Comparison of ENCODE assay signal across 19 cellular contexts in the genomic region with DNA sequence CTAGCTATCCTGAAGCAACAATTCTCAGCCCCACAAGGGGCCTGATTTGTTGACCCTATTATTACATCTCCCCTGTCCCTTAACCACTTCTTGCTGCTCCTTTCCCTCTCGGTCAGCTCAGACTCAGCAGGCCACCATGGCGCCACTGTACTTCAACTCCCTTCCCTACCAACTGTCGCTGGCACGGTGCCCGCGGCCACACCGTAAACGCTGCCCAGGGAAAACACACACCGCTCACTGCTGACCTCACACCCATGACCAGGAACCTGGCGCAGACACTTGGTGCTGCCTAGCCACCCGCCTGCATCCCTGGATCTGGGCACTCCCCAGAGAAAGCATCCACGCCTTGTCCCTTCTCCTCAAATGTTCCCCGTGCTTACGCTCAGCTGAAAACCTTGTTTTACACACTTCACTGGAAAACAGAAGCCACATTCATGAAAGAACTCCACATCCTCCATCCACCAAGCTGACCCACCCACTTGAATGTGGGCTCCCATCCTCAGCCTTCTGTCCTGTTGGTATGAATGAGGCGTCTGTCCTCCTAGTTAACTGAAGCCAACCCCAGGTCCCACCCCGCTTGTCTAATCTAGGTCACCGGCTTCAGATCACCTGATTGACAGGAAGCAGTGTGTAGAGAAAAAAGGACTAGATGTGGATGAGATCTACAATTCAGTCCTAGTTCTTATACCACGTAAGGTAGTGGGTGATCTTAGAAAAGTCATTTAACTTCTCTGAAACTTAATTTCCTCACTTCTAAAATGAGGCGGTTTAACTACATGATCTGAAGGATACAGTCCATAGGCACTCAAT. TPM values are rescaled to one million over a fixed set of nuclear protein-coding genes. Genes with fewer than 3 reads are reported as not detected.
DNase-seq lines count a peak whose midpoint lies in the region; ATAC-seq and TF ChIP-seq lines count a peak whose summit lies in the region.
"Had no signal": no experiment of that assay in that cellular context is flagged by ENCODE, and none has a peak within 500 bp of the region (broad histone marks: within the 10 kb centered on the region; RNA-seq: fewer than 3 reads in every experiment).

No MANE protein-coding gene starts in this region.

- no peak overlapping the region for H4K5ac ChIP-seq in H9 (ENCODE audit: insufficient read length, low read depth, low read length)

- peaks cover 15% of the 10 kb centered on the region for H3K4me1 ChIP-seq in H9 (ENCODE audit: insufficient read depth, low read length)
- H3K4me1 ChIP-seq in osteoblast (ENCODE audit: insufficient read depth, low read length): peaks cover 6% of the 10 kb centered on the region
- H3K4me1 ChIP-seq: parathyroid adenoma had no signal

- H3K9me3 ChIP-seq in H9 (ENCODE audit: control insufficient read depth, low read depth, low read length) (no peaks in the 10 kb centered on the region), osteoblast (ENCODE audit: low read depth, low read length) (no peaks in the 10 kb centered on the region)
- H3K9me3 ChIP-seq: thoracic aorta had no signal

- peaks cover 50% of the 10 kb centered on the region for H3K4me1 Mint-ChIP-seq in activated CD4-positive, alpha-beta memory T cell treated with anti-CD3 and anti-CD28 coated beads, Interleukin-2, amount 10 ng/mL, durations not matched to agents 7 days and 5 days
- peaks cover 41% of the 10 kb centered on the region for H3K4me1 Mint-ChIP-seq in activated CD4-positive, alpha-beta memory T cell treated with anti-CD3 and anti-CD28 coated beads for 36 hours (ENCODE audit: low read depth)
- H3K4me1 Mint-ChIP-seq in H9: peaks cover 56 to 57% of the 10 kb centered on the region in 2 experiments
- H3K4me1 Mint-ChIP-seq in central memory CD8-positive, alpha-beta T cell: peaks cover 45% of the 10 kb centered on the region

- intact Hi-C loops in activated CD4-positive, alpha-beta memory T cell treated with anti-CD3 and anti-CD28 coated beads for 36 hours (cut with micrococcal nuclease): no loop called here

- H2BK15ac ChIP-seq in H9 (ENCODE audit: low read depth, low read length): no peak overlapping the region

- H4K20me1 ChIP-seq in H9 (ENCODE audit: control insufficient read depth, insufficient read depth, insufficient read length) (no peaks in the 10 kb centered on the region), osteoblast (ENCODE audit: insufficient read depth, low read length) (peaks cover 7% of the 10 kb centered on the region)

- POLR2A ChIA-PET in activated CD4-positive, alpha-beta memory T cell treated with anti-CD3 and anti-CD28 coated beads, Interleukin-2, amount 10 ng/mL, durations not matched to agents 7 days and 5 days (lab: Charles Lee): no interaction called here
- POLR2A ChIA-PET in activated CD4-positive, alpha-beta memory T cell treated with anti-CD3 and anti-CD28 coated beads for 36 hours (lab: Charles Lee): no interaction called here

- H3K4ac ChIP-seq in H9 (ENCODE audit: low read depth, low read length): no peak overlapping the region

- H2BK120ac ChIP-seq in H9 (ENCODE audit: low read depth, low read length, poor library complexity, severe bottlenecking): no peak overlapping the region

- no peaks in the 10 kb centered on the region for H3K79me2 ChIP-seq in H9 (ENCODE audit: insufficient read depth, low read length)
- peaks cover 38% of the 10 kb centered on the region for H3K79me2 ChIP-seq in osteoblast (ENCODE audit: insufficient read depth, low read length)

- peaks cover 94% of the 10 kb centered on the region for H3K36me3 Mint-ChIP-seq in activated CD4-positive, alpha-beta memory T cell treated with anti-CD3 and anti-CD28 coated beads, Interleukin-2, amount 10 ng/mL, durations not matched to agents 7 days and 5 days (ENCODE audit: low read depth)
- H3K36me3 Mint-ChIP-seq in activated CD4-positive, alpha-beta memory T cell treated with anti-CD3 and anti-CD28 coated beads for 36 hours: peaks cover 82% of the 10 kb centered on the region
- H3K36me3 Mint-ChIP-seq in H9 (ENCODE audit: insufficient read depth in 1 of 3, low read depth in 3 of 3): peaks cover 62 to 85% (median 77%) of the 10 kb centered on the region in 3 experiments
- H3K36me3 Mint-ChIP-seq in central memory CD8-positive, alpha-beta T cell (ENCODE audit: insufficient read depth): peaks cover 44% of the 10 kb centered on the region

- H2AFZ ChIP-seq in H9 (ENCODE audit: low read length): no peak overlapping the region
- H2AFZ ChIP-seq in osteoblast (ENCODE audit: low read length): no peak overlapping the region
- H2AFZ ChIP-seq: parathyroid adenoma had no signal

- no peak overlapping the region for H3K4me3 ChIP-seq in osteoblast (ENCODE audit: insufficient read depth, low read length)
- H3K4me3 ChIP-seq: thoracic aorta had no signal

- H3K23ac ChIP-seq in H9 (ENCODE audit: insufficient read length, low read depth, low read length): no peak overlapping the region

- CTCF ChIA-PET in activated CD4-positive, alpha-beta memory T cell treated with anti-CD3 and anti-CD28 coated beads, Interleukin-2, amount 10 ng/mL, durations not matched to agents 7 days and 5 days (lab: Charles Lee): no interaction called here
- CTCF ChIA-PET in activated CD4-positive, alpha-beta memory T cell treated with anti-CD3 and anti-CD28 coated beads for 36 hours (lab: Charles Lee): interaction anchor here (0.6 kb wide), 1 partner anchor 102 kb away, joined by 3 read pairs; no protein-coding TSS in a partner anchor

- H3K79me1 ChIP-seq in H9 (ENCODE audit: insufficient read depth, low read depth, low read length, poor library complexity, severe bottlenecking): peaks cover 6% of the 10 kb centered on the region

- peaks cover 7% of the 10 kb centered on the region for H3K9me3 Mint-ChIP-seq in activated CD4-positive, alpha-beta memory T cell treated with anti-CD3 and anti-CD28 coated beads, Interleukin-2, amount 10 ng/mL, durations not matched to agents 7 days and 5 days
- peaks cover 14% of the 10 kb centered on the region for H3K9me3 Mint-ChIP-seq in activated CD4-positive, alpha-beta memory T cell treated with anti-CD3 and anti-CD28 coated beads for 36 hours
- peaks cover 8 to 12% of the 10 kb centered on the region in 2 experiments for H3K9me3 Mint-ChIP-seq in H9
- H3K9me3 Mint-ChIP-seq in central memory CD8-positive, alpha-beta T cell: peaks cover 2% of the 10 kb centered on the region

- H3K27me3 ChIP-seq in H9 (ENCODE audit: insufficient read depth, low read length): no peaks in the 10 kb centered on the region
- H3K27me3 ChIP-seq in osteoblast (ENCODE audit: insufficient read depth, low read length): no peaks in the 10 kb centered on the region

- H4K8ac ChIP-seq in H9 (replicated peaks; ENCODE audit: insufficient read length, low read depth, low read length): no peak overlapping the region

- no peak overlapping the region for H3K18ac ChIP-seq in H9 (ENCODE audit: insufficient read length, low read depth, low read length)

- H3K4me3 Mint-ChIP-seq in activated CD4-positive, alpha-beta memory T cell treated with anti-CD3 and anti-CD28 coated beads, Interleukin-2, amount 10 ng/mL, durations not matched to agents 7 days and 5 days: no peak overlapping the region
- no peak overlapping the region for H3K4me3 Mint-ChIP-seq in activated CD4-positive, alpha-beta memory T cell treated with anti-CD3 and anti-CD28 coated beads for 36 hours
- no peak overlapping the region; a peak in 1 of 5 replicates for H3K4me3 Mint-ChIP-seq in H9
- no peak overlapping the region for H3K4me3 Mint-ChIP-seq in central memory CD8-positive, alpha-beta T cell
- H3K4me3 Mint-ChIP-seq: activated CD8-positive, alpha-beta memory T cell treated with anti-CD3 and anti-CD28 coated beads, Interleukin-2, amount 10 ng/mL, durations not matched to agents 7 days and 5 days had no signal

- H3K9ac ChIP-seq in H9 (ENCODE audit: extremely low read depth, insufficient read length, low read length): no peak overlapping the region
- H3K9ac ChIP-seq: parathyroid adenoma had no signal

- DNase-seq in activated CD4-positive, alpha-beta memory T cell treated with anti-CD3 and anti-CD28 coated beads, Interleukin-2, amount 10 ng/mL, durations not matched to agents 7 days and 5 days: no peak
- no peak for DNase-seq in activated CD4-positive, alpha-beta memory T cell treated with anti-CD3 and anti-CD28 coated beads for 36 hours
- DNase-seq in H9 (no peak), osteoblast (ENCODE audit: insufficient read length, low spot score, missing footprints) (no peak), NCI-H2107 treated with DMSO at 0.1 percent for 48 hours (lab: John Stamatoyannopoulos, UW; ENCODE audit: unreplicated experiment) (no peak)
- no peak for DNase-seq in central memory CD8-positive, alpha-beta T cell (ENCODE audit: low spot score in 2 of 2)
- DNase-seq: activated CD8-positive, alpha-beta memory T cell treated with anti-CD3 and anti-CD28 coated beads, Interleukin-2, amount 10 ng/mL, durations not matched to agents 7 days and 5 days; aorta; effector CD8-positive, alpha-beta T cell; foreskin fibroblast; HCEC 1CT; KBM-7; mesendoderm; NCI-H526; stimulated activated CD4-positive, alpha-beta T cell treated with anti-CD3 and anti-CD28 coated beads, Interleukin-15, amount 100 ng/mL, for 24 hours had no signal

- H3K56ac ChIP-seq in H9 (ENCODE audit: insufficient read length, low read depth, low read length): no peak overlapping the region

- H2BK5ac ChIP-seq in H9 (ENCODE audit: insufficient read length, low read length): no peak overlapping the region

- H3K23me2 ChIP-seq in H9 (ENCODE audit: insufficient read length, low read depth, low read length, poor library complexity, severe bottlenecking): no peaks in the 10 kb centered on the region

- H3K27me3 Mint-ChIP-seq in activated CD4-positive, alpha-beta memory T cell treated with anti-CD3 and anti-CD28 coated beads, Interleukin-2, amount 10 ng/mL, durations not matched to agents 7 days and 5 days: no peaks in the 10 kb centered on the region
- H3K27me3 Mint-ChIP-seq in activated CD4-positive, alpha-beta memory T cell treated with anti-CD3 and anti-CD28 coated beads for 36 hours: no peaks in the 10 kb centered on the region
- peaks cover 3% of the 10 kb centered on the region; the same call in 1 of the 2 replicates for H3K27me3 Mint-ChIP-seq in H9 (ENCODE audit: low read depth)
- H3K27me3 Mint-ChIP-seq in central memory CD8-positive, alpha-beta T cell: no peaks in the 10 kb centered on the region
- H3K27me3 Mint-ChIP-seq: activated CD8-positive, alpha-beta memory T cell treated with anti-CD3 and anti-CD28 coated beads, Interleukin-2, amount 10 ng/mL, durations not matched to agents 7 days and 5 days had no signal

- no peak overlapping the region for H2BK20ac ChIP-seq in H9 (ENCODE audit: low read depth, low read length, poor library complexity, severe bottlenecking)

- no peak overlapping the region for H3K27ac ChIP-seq in H9 (ENCODE audit: insufficient read length, low read depth, low read length)
- H3K27ac ChIP-seq in osteoblast (ENCODE audit: low read depth, low read length): peak overlapping the region; percentile 1
- H3K27ac ChIP-seq: parathyroid adenoma, thoracic aorta had no signal

- no peak overlapping the region for H2BK12ac ChIP-seq in H9 (ENCODE audit: insufficient read length, low read depth, low read length)

- H2AK5ac ChIP-seq in H9 (ENCODE audit: insufficient read length, low read length): no peak overlapping the region

- no peak for ATAC-seq in central memory CD8-positive, alpha-beta T cell (replicated peaks; ENCODE audit: extremely low read depth, poor library complexity, severe bottlenecking)
- ATAC-seq in HG03354 (IDR thresholded peaks at IDR 0.05; ENCODE audit: poor library complexity, severe bottlenecking, unreplicated experiment) (no peak), GM21717 (IDR thresholded peaks at IDR 0.05; ENCODE audit: unreplicated experiment) (no peak)
- ATAC-seq: activated CD8-positive, alpha-beta memory T cell treated with anti-CD3 and anti-CD28 coated beads, Interleukin-2, amount 10 ng/mL, durations not matched to agents 7 days and 5 days had no signal

- no peak overlapping the region for H3T11ph ChIP-seq in H9 (ENCODE audit: low read length)

- no peak overlapping the region for H4K91ac ChIP-seq in H9 (ENCODE audit: insufficient read length, low read depth, low read length)

- H3K36me3 ChIP-seq in osteoblast (ENCODE audit: insufficient read depth, low read length): peaks cover 43% of the 10 kb centered on the region

- H3K4me2 ChIP-seq in H9 (ENCODE audit: insufficient read depth, insufficient read length, low read length) (no peak overlapping the region), osteoblast (ENCODE audit: insufficient read depth, low read length) (no peak overlapping the region)

- no peak for TF ChIP-seq CTCF in H9 (conservative IDR thresholded peaks at IDR 0.05)
- TF ChIP-seq CTCF in osteoblast (IDR thresholded peaks at IDR 0.05; ENCODE audit: extremely low read depth, low read depth, low read length): no peak

- H3K14ac ChIP-seq in H9 (ENCODE audit: insufficient read depth, low read length): no peak overlapping the region; the same call in 1 of the 2 replicates

- WGBS in H9 (ENCODE audit: extremely low coverage, insufficient read length, low lambda C conversion rate): no CpG with 5 or more reads among the region's 19 CpGs

- H3K27ac Mint-ChIP-seq in activated CD4-positive, alpha-beta memory T cell treated with anti-CD3 and anti-CD28 coated beads, Interleukin-2, amount 10 ng/mL, durations not matched to agents 7 days and 5 days: peak overlapping the region; percentile 29
- H3K27ac Mint-ChIP-seq in activated CD4-positive, alpha-beta memory T cell treated with anti-CD3 and anti-CD28 coated beads for 36 hours: no peak overlapping the region
- peak overlapping the region; percentile 50 to 62 (median 52); a peak in 6 of 7 replicates for H3K27ac Mint-ChIP-seq in H9
- H3K27ac Mint-ChIP-seq in central memory CD8-positive, alpha-beta T cell (ENCODE audit: low read depth): peak overlapping the region; percentile 17
- H3K27ac Mint-ChIP-seq: activated CD8-positive, alpha-beta memory T cell treated with anti-CD3 and anti-CD28 coated beads, Interleukin-2, amount 10 ng/mL, durations not matched to agents 7 days and 5 days had no signal

RNA-seq across cellular contexts. Expression of a gene that starts 28.5 kb away (rescaled TPM):
- under 1 TPM in 1 of 2 experiments, not detected in 1; 0.35 TPM for total RNA-seq in activated CD4-positive, alpha-beta memory T cell treated with anti-CD3 and anti-CD28 coated beads, Interleukin-2, amount 10 ng/mL, durations not matched to agents 7 days and 5 days
- under 1 TPM in 1 of 2 experiments, not detected in 1; 0.21 TPM for total RNA-seq in activated CD4-positive, alpha-beta memory T cell treated with anti-CD3 and anti-CD28 coated beads for 36 hours
- total RNA-seq in H9 (2021) (0.79 and 1.8 TPM in 2 replicates), osteoblast (0.59 and 0.72 TPM in 2 replicates)
- total RNA-seq: activated CD8-positive, alpha-beta memory T cell treated with anti-CD3 and anti-CD28 coated beads, Interleukin-2, amount 10 ng/mL, durations not matched to agents 7 days and 5 days had no signal

RNA-seq across cellular contexts. Expression of a gene that starts 51.3 kb away (rescaled TPM):
- 10 to 100 TPM; 82.8 to 85.1 TPM for total RNA-seq in activated CD4-positive, alpha-beta memory T cell treated with anti-CD3 and anti-CD28 coated beads, Interleukin-2, amount 10 ng/mL, durations not matched to agents 7 days and 5 days
- 10 to 100 TPM; 62.0 to 64.6 TPM for total RNA-seq in activated CD4-positive, alpha-beta memory T cell treated with anti-CD3 and anti-CD28 coated beads for 36 hours
- 109 and 114 TPM in 2 replicates for total RNA-seq in H9 (2021)
- 63.4 and 77.8 TPM in 2 replicates for total RNA-seq in osteoblast

RNA-seq across cellular contexts. Expression of a gene that starts 58.6 kb away (rescaled TPM):
- total RNA-seq in activated CD4-positive, alpha-beta memory T cell treated with anti-CD3 and anti-CD28 coated beads, Interleukin-2, amount 10 ng/mL, durations not matched to agents 7 days and 5 days: 1 to 10 TPM in 1 of 2 experiments, under 1 TPM in 1; 0.50 to 1.1 TPM
- under 1 TPM; 0.17 to 0.43 TPM for total RNA-seq in activated CD4-positive, alpha-beta memory T cell treated with anti-CD3 and anti-CD28 coated beads for 36 hours
- total RNA-seq in H9 (2021) (8.1 and 9.4 TPM in 2 replicates), osteoblast (8.5 and 15.6 TPM in 2 replicates)
